Comparison of ENCODE assay signal across 20 cellular contexts in the genomic region with DNA sequence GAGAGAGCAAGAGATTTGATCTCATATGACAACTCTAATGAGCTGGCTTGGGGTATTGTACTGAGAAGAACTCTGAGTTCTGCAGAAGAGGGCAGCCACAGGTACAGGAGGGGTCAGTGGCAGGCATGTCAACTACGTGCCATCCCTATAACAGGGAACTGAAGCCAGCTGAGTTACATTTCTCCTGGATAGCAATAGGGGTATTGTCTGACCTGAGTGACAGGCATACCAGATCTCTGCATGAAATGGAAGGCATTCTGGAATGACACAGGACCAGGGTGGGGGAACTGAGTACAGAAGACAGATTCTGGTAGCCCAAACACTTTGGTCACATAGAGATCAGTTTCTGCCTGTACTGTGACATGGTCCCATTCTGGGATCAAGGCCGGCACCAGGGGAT.
"Had no signal": no experiment of that assay in that cellular context is flagged by ENCODE, and none has a peak within 500 bp of the region (broad histone marks: within the 10 kb centered on the region; RNA-seq: fewer than 3 reads in every experiment).

No MANE protein-coding gene starts in this region.

- FAIRE-seq: HTR-8/SVneo, RCC 7860 had no signal

- H3K9me3 ChIP-seq: SK-N-SH had no signal

- DNase-seq: KBM-7, MV-4-11, NCI-H1048, NCI-H1105, NCI-H1417 treated with DMSO at 0.1 percent for 48 hours, NCI-H146, NCI-H1694 treated with DMSO at 0.1 percent for 48 hours, NCI-H1930, NCI-H2081, NCI-H2107, NCI-H2227 treated with DMSO at 0.1 percent for 48 hours, NCI-H524, NCI-H69, NCI-H774, Right ventricle myocardium superior, RPMI8226, SK-N-SH had no signal

- H3K4me2 ChIP-seq: SK-N-SH had no signal

- H3K27ac ChIP-seq: HL-60 had no signal

- H3K9ac ChIP-seq: SK-N-SH had no signal
